In the genomic region with DNA sequence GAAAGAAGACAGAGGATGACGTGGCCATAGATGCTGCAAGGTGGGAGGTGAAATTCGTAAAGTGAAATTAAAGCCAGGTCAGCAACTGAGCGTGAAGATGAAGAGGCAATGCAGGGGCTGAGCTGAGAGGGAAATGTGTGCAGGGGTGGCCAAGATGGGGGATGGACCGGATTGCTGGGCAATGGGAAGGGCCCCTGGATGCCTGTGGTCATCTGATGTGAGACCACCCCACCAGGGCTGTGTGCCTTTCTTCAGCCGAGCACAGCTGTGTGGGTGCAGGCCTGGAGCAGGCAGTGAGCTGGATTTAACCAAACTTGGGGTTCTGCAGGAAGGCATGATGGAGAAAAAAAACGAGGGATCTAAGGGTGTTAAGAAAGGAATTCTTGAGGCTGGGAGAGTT, we compare ENCODE assay signal across 26 cellular contexts.
DNase-seq lines count a peak whose midpoint lies in the region; ATAC-seq, FAIRE-seq and TF ChIP-seq lines count a peak whose summit lies in the region.
"Had no signal": no experiment of that assay in that cellular context is flagged by ENCODE, and none has a peak within 500 bp of the region (broad histone marks: within the 10 kb centered on the region; RNA-seq: fewer than 3 reads in every experiment).

No MANE protein-coding gene starts in this region.

- H2AFZ ChIP-seq in astrocyte (ENCODE audit: low read depth, low read length): no peak overlapping the region

- H3K27ac Mint-ChIP-seq in astrocyte (ENCODE audit: unreplicated experiment) (peak overlapping the region; percentile 64), neural crest cell (ENCODE audit: unreplicated experiment) (peak overlapping the region; percentile 50)
- H3K27ac Mint-ChIP-seq: CD4-positive, alpha-beta T cell; CD8-positive, alpha-beta memory T cell; HFFc6 had no signal

- no peak overlapping the region for H3K9ac ChIP-seq in astrocyte (ENCODE audit: low read length)
- H3K9ac ChIP-seq: BLaER1 treated with 17β-estradiol and CSF1 and Interleukin-3, amounts not matched to agents 10 nM and 100 nM had no signal

- peaks cover 8% of the 10 kb centered on the region for H3K4me1 Mint-ChIP-seq in astrocyte (ENCODE audit: low read depth, unreplicated experiment)
- H3K4me1 Mint-ChIP-seq in neural crest cell: peaks cover 49% of the 10 kb centered on the region
- H3K4me1 Mint-ChIP-seq: CD14-positive monocyte; CD8-positive, alpha-beta memory T cell had no signal

- H3K4me3 Mint-ChIP-seq in astrocyte (ENCODE audit: unreplicated experiment) (no peak overlapping the region), neural crest cell (no peak overlapping the region)
- H3K4me3 Mint-ChIP-seq: CD14-positive monocyte; CD4-positive, alpha-beta T cell; CD8-positive, alpha-beta memory T cell; HFFc6 had no signal

- H3K9me3 ChIP-seq in astrocyte (ENCODE audit: insufficient read depth, low read depth, low read length): no peaks in the 10 kb centered on the region
- H3K9me3 ChIP-seq: A549, BE2C, HAP-1 had no signal

- no peak for ATAC-seq in sciatic nerve
- ATAC-seq: A549, GM12878 had no signal

- no peaks in the 10 kb centered on the region for H3K79me2 ChIP-seq in astrocyte (ENCODE audit: insufficient read depth, low read length)

- peaks cover 9% of the 10 kb centered on the region for H3K9me3 Mint-ChIP-seq in astrocyte (ENCODE audit: unreplicated experiment)
- H3K9me3 Mint-ChIP-seq in neural crest cell: no peaks in the 10 kb centered on the region
- H3K9me3 Mint-ChIP-seq: CD4-positive, alpha-beta T cell; CD8-positive, alpha-beta memory T cell; HFFc6 had no signal

- peaks cover 39% of the 10 kb centered on the region for H3K27me3 Mint-ChIP-seq in astrocyte (ENCODE audit: low read depth, unreplicated experiment)
- H3K27me3 Mint-ChIP-seq in neural crest cell (ENCODE audit: low read depth): peaks cover 23% of the 10 kb centered on the region

- H3K4me2 ChIP-seq in astrocyte (ENCODE audit: low read length): no peak overlapping the region
- H3K4me2 ChIP-seq: A549 had no signal

- no peak for TF ChIP-seq CTCF in astrocyte (IDR thresholded peaks at IDR 0.05; ENCODE audit: insufficient read depth, low read depth, low read length)
- no peak for TF ChIP-seq CTCF in coronary artery (IDR thresholded peaks at IDR 0.05)
- no peak for TF ChIP-seq CTCF in neural crest cell (conservative IDR thresholded peaks at IDR 0.05)

- H3K27ac ChIP-seq in astrocyte (ENCODE audit: low read depth, low read length) (no peak overlapping the region), coronary artery (no peak overlapping the region)
- H3K27ac ChIP-seq: A549; BLaER1 treated with 17β-estradiol and CSF1 and Interleukin-3, amounts not matched to agents 10 nM and 100 nM had no signal

- DNase-seq in astrocyte (ENCODE audit: low read depth): no peak
- peak; percentile 40 for DNase-seq in coronary artery (ENCODE audit: low spot score)
- DNase-seq in neural crest cell (ENCODE audit: low read depth, low spot score): no peak
- DNase-seq in sciatic nerve (ENCODE audit: low spot score): peak; percentile 18
- DNase-seq in NCI-H2081 (lab: John Stamatoyannopoulos, UW): no peak
- DNase-seq in GM19240 (ENCODE audit: insufficient read length, low spot score): no peak
- DNase-seq in NCI-H524 treated with DMSO at 0.1 percent for 48 hours (lab: John Stamatoyannopoulos, UW): no peak
- DNase-seq: 8988T; ACHN; AML-193; BE2C; CD4-positive, alpha-beta T cell; CD8-positive, alpha-beta memory T cell; DMS 273 treated with DMSO at 0.1 percent for 48 hours; DMS79; EL; GDM1; GOT3; HFFc6 had no signal

- H3K27me3 ChIP-seq in astrocyte (ENCODE audit: insufficient read depth, low read length): peaks cover 9% of the 10 kb centered on the region
- H3K27me3 ChIP-seq: BE2C had no signal

- intact Hi-C loops in sciatic nerve (cut with DNase I): no loop called here

- no peaks in the 10 kb centered on the region for H3K36me3 ChIP-seq in astrocyte (ENCODE audit: insufficient read depth, low read length)
- H3K36me3 ChIP-seq: BE2C; BLaER1 treated with 17β-estradiol and CSF1 and Interleukin-3, amounts not matched to agents 10 nM and 100 nM; HAP-1 had no signal

- no peaks in the 10 kb centered on the region for H4K20me1 ChIP-seq in astrocyte (ENCODE audit: insufficient read depth, low read length)
- H4K20me1 ChIP-seq: BLaER1 treated with 17β-estradiol and CSF1 and Interleukin-3, amounts not matched to agents 10 nM and 100 nM had no signal

- H3K4me1 ChIP-seq in astrocyte (ENCODE audit: insufficient read depth, low read length): no peaks in the 10 kb centered on the region
- H3K4me1 ChIP-seq: A549, BE2C, HAP-1 had no signal

- H3K4me3 ChIP-seq in astrocyte (ENCODE audit: insufficient read depth, low read depth, low read length): no peak overlapping the region
- no peak overlapping the region for H3K4me3 ChIP-seq in coronary artery
- H3K4me3 ChIP-seq: A549; BLaER1 treated with 17β-estradiol and CSF1 and Interleukin-3, amounts not matched to agents 10 nM and 100 nM; GM12878; HAP-1 had no signal

- peaks cover 4% of the 10 kb centered on the region for H3K36me3 Mint-ChIP-seq in astrocyte (ENCODE audit: low read depth, unreplicated experiment)
- peaks cover 3% of the 10 kb centered on the region for H3K36me3 Mint-ChIP-seq in neural crest cell (ENCODE audit: low read depth)
- H3K36me3 Mint-ChIP-seq: CD14-positive monocyte; CD8-positive, alpha-beta memory T cell had no signal

- FAIRE-seq in astrocyte (lab: Jason Lieb, UNC): no peak
- FAIRE-seq: A549, D721Med, GM12878, H54 had no signal

Comparison
In these comparisons a context has a peak if more than half of its experiments do, and no peak if none do; other contexts are left out.
1. DNase-seq: peak in coronary artery (single experiment) and sciatic nerve (single experiment); none in astrocyte (single experiment), neural crest cell (single experiment), NCI-H2081 (0 of 2), GM19240 (single experiment) and NCI-H524 treated with DMSO at 0.1 percent for 48 hours (single experiment).